ENCODE assay signal across 20 cellular contexts in genomic region chr2:204643326-204643725, GRCh38.
DNase-seq lines count a peak whose midpoint lies in the region; ATAC-seq and TF ChIP-seq lines count a peak whose summit lies in the region.
"Had no signal": no experiment of that assay in that cellular context is flagged by ENCODE, and none has a peak within 500 bp of the region (broad histone marks: within the 10 kb centered on the region; RNA-seq: fewer than 3 reads in every experiment).

No MANE protein-coding gene starts in this region.

- no peaks in the 10 kb centered on the region for H3K27me3 ChIP-seq in right lobe of liver
- H3K27me3 ChIP-seq: BLaER1 had no signal

- H3K4me1 ChIP-seq in right lobe of liver: no peaks in the 10 kb centered on the region
- H3K4me1 ChIP-seq: BLaER1 had no signal

- H3K4me1 Mint-ChIP-seq in nephron progenitor cell: peaks cover 5% of the 10 kb centered on the region

- no peaks in the 10 kb centered on the region for H3K27me3 Mint-ChIP-seq in nephron progenitor cell (ENCODE audit: low read depth, poor library complexity)
- H3K27me3 Mint-ChIP-seq: CD4-positive, alpha-beta memory T cell had no signal

- H3K27ac ChIP-seq in right lobe of liver: no peak overlapping the region
- H3K27ac ChIP-seq: BLaER1 had no signal

- no peak for ATAC-seq in right lobe of liver
- ATAC-seq in GM18867 (IDR thresholded peaks at IDR 0.05; ENCODE audit: unreplicated experiment): no peak
- ATAC-seq: K562 had no signal

- DNase-seq in AG20443 (ENCODE audit: low spot score) (peak; percentile 49), M059J (ENCODE audit: low read depth) (peak; percentile 45), epithelial cell of esophagus (ENCODE audit: low read depth) (peak; percentile 10), nephron progenitor cell (no peak), right lobe of liver (no peak), kidney glomerular epithelial cell (lab: John Stamatoyannopoulos, UW) (no peak), AG08396 (ENCODE audit: low spot score) (no peak)
- DNase-seq: Calu3; CD4-positive, alpha-beta memory T cell; DMS53; GOT3; NCI-H1105; NCI-H1694 treated with DMSO at 0.1 percent for 48 hours; NCI-H510A; NCI-H748 treated with DMSO at 0.1 percent for 48 hours; NK-92 treated with Interleukin-12 subunit alpha and Interleukin-12 subunit beta, amount 100 ng/mL, for 24 hours; Right ventricle myocardium superior had no signal

- H3K4me3 Mint-ChIP-seq in nephron progenitor cell: no peak overlapping the region
- H3K4me3 Mint-ChIP-seq: CD4-positive, alpha-beta memory T cell had no signal

- TF ChIP-seq POLR2A in right lobe of liver (IDR thresholded peaks at IDR 0.05): no peak

- H3K9me3 ChIP-seq in right lobe of liver: no peaks in the 10 kb centered on the region
- H3K9me3 ChIP-seq: BLaER1 had no signal

- TF ChIP-seq CTCF in epithelial cell of esophagus (IDR thresholded peaks at IDR 0.05; ENCODE audit: insufficient read depth, low read depth, low read length, missing control alignments) (no peak), nephron progenitor cell (IDR thresholded peaks at IDR 0.05) (no peak), right lobe of liver (IDR thresholded peaks at IDR 0.05) (no peak)

- H3K36me3 Mint-ChIP-seq in nephron progenitor cell (ENCODE audit: low read depth): no peaks in the 10 kb centered on the region

- peak overlapping the region; percentile 11 for H3K27ac Mint-ChIP-seq in nephron progenitor cell

- intact Hi-C loops in right lobe of liver (cut with DNase I): no loop called here

- H3K36me3 ChIP-seq in right lobe of liver: no peaks in the 10 kb centered on the region
- H3K36me3 ChIP-seq: BLaER1 had no signal

- H3K4me3 ChIP-seq in epithelial cell of esophagus (ENCODE audit: low read length): no peak overlapping the region
- no peak overlapping the region for H3K4me3 ChIP-seq in right lobe of liver
- H3K4me3 ChIP-seq: BLaER1, K562 had no signal

- 90% methylated on average over 4 of the region's 4 CpGs for WGBS in right lobe of liver (ENCODE audit: insufficient coverage, low coverage, low lambda C conversion rate, missing lambda C conversion rate)

- H3K9me3 Mint-ChIP-seq in nephron progenitor cell: no peaks in the 10 kb centered on the region

Comparison
In these comparisons a context has a peak if more than half of its experiments do, and no peak if none do; other contexts are left out.
1. DNase-seq: peak in AG20443 (single experiment), M059J (single experiment) and epithelial cell of esophagus (single experiment); none in nephron progenitor cell (single experiment), right lobe of liver (0 of 3), kidney glomerular epithelial cell (single experiment) and AG08396 (single experiment).